Comparison of ENCODE assay signal across 1 cellular context in the genomic region with DNA sequence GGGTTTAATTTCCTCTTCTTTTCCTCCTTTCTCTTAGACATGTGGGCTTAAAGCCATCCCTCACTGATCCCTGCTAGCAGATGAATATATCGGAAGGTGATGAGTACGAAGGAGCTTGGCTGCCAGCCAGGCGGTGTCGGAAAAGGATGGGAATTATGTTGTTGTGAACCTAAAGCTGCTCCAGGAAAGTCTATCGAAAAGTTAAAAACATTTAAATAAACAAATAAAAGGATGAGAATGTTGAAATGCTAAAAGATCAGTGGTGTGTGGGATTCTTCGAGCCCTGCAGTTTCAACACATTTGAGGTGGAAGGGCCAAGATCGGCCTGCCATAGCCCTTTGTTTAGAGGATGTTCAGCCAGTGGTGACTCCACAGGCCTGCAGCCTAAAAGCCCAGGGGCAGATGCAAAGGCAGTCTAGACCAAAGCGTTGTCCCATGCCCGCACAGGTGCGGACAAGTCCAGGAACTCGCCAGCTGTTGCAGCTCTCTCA.
TF ChIP-seq lines count a peak whose summit lies in the region.

No MANE protein-coding gene starts in this region.

TF ChIP-seq in SK-N-SH treated with all-trans-retinoic acid at 6 μM for 48 hours, 23 proteins besides CTCF, POLR2A, EP300 and RAD21 (continued from another document):
- TF ChIP-seq, protein P1, sequence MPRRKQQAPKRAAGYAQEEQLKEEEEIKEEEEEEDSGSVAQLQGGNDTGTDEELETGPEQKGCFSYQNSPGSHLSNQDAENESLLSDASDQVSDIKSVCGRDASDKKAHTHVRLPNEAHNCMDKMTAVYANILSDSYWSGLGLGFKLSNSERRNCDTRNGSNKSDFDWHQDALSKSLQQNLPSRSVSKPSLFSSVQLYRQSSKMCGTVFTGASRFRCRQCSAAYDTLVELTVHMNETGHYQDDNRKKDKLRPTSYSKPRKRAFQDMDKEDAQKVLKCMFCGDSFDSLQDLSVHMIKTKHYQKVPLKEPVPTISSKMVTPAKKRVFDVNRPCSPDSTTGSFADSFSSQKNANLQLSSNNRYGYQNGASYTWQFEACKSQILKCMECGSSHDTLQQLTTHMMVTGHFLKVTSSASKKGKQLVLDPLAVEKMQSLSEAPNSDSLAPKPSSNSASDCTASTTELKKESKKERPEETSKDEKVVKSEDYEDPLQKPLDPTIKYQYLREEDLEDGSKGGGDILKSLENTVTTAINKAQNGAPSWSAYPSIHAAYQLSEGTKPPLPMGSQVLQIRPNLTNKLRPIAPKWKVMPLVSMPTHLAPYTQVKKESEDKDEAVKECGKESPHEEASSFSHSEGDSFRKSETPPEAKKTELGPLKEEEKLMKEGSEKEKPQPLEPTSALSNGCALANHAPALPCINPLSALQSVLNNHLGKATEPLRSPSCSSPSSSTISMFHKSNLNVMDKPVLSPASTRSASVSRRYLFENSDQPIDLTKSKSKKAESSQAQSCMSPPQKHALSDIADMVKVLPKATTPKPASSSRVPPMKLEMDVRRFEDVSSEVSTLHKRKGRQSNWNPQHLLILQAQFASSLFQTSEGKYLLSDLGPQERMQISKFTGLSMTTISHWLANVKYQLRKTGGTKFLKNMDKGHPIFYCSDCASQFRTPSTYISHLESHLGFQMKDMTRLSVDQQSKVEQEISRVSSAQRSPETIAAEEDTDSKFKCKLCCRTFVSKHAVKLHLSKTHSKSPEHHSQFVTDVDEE (CRISPR knock-in tag; IDR thresholded peaks at IDR 0.05), result no peak
- TF ChIP-seq ARNTL (CRISPR knock-in tag; IDR thresholded peaks at IDR 0.05; ENCODE audit: borderline replicate concordance, low read depth) (no peak), POU6F1 (CRISPR knock-in tag; IDR thresholded peaks at IDR 0.05; ENCODE audit: borderline replicate concordance, low read depth) (no peak), ZNF70 (CRISPR knock-in tag; IDR thresholded peaks at IDR 0.05) (no peak), BACH2 (CRISPR knock-in tag; IDR thresholded peaks at IDR 0.05; ENCODE audit: borderline replicate concordance) (no peak), ZC3H10 (CRISPR knock-in tag; IDR thresholded peaks at IDR 0.05) (no peak), CREB5 (CRISPR knock-in tag; IDR thresholded peaks at IDR 0.05; ENCODE audit: low read depth) (no peak), RARB (CRISPR knock-in tag; IDR thresholded peaks at IDR 0.05) (no peak), SNAI2 (CRISPR knock-in tag; IDR thresholded peaks at IDR 0.05) (no peak), ZFP30 (CRISPR knock-in tag; IDR thresholded peaks at IDR 0.05) (no peak), ZFP3 (CRISPR knock-in tag; IDR thresholded peaks at IDR 0.05) (no peak), ZNF8 (CRISPR knock-in tag; IDR thresholded peaks at IDR 0.05) (no peak)
